14 cellular contexts compared by ENCODE assay signal in the genomic region with DNA sequence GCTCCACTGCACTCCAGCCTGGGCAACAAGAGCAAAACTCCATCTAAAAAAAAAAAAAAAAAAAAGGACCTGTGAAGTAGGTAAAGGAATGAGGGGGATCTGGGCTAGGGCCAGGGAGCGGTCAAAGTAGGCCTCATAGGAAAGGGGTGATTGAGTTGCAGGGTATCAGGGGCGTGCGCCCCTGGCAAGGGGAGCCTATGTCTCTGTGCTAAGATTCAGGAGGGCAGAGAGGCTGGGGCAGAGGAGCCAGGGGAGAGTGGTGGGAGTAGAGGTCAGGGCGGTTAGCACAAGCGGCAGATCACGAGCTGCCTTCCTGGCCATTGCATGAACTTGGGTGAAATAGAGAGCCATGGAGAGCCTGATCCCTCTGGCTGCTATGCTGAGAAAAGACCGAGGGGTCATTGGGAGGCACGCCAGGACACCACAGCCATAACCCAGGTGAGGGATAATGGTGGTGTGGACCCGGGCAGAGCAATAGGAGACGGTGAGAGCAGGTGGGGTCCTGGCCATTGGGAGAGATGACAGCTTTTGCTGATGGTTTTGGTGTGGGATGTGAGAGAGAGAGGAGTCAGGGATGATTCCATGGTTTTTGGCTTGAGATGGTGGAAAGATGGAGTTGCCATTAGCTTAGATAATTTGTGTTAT.
"Had no signal": no experiment of that assay in that cellular context is flagged by ENCODE, and none has a peak within 500 bp of the region (broad histone marks: within the 10 kb centered on the region; RNA-seq: fewer than 3 reads in every experiment).

No MANE protein-coding gene starts in this region.

- H3K4me3 Mint-ChIP-seq: activated B cell treated with CpG ODN at 0.5 μM for 24 hours; effector memory CD8-positive, alpha-beta T cell; T-cell had no signal

- H3K36me3 Mint-ChIP-seq: T-cell had no signal

- H3K9me3 Mint-ChIP-seq: activated B cell treated with CpG ODN at 0.5 μM for 24 hours; effector memory CD8-positive, alpha-beta T cell; T-cell had no signal

- H3K9me3 ChIP-seq: gastrocnemius medialis, left ventricle myocardium inferior had no signal

- H3K4me3 ChIP-seq: gastrocnemius medialis, left ventricle myocardium inferior had no signal

- H3K27me3 ChIP-seq: gastrocnemius medialis had no signal

- H3K36me3 ChIP-seq: gastrocnemius medialis, left ventricle myocardium inferior had no signal

- ATAC-seq: effector memory CD8-positive, alpha-beta T cell; gastrocnemius medialis; right cardiac atrium; T-cell had no signal

- DNase-seq: activated B cell treated with CpG ODN at 0.5 μM for 24 hours; activated CD4-positive, alpha-beta T cell treated with anti-CD3 and anti-CD28 coated beads, Interleukin-2, amount 50 U/mL, for 1 hour; activated T-cell treated with anti-CD3 and anti-CD28 coated beads, Interleukin-2, amount 50 U/mL, for 48 hours; caudate nucleus; effector memory CD8-positive, alpha-beta T cell; gastrocnemius medialis; kidney; left ventricle myocardium inferior; mesendoderm; posterior cingulate gyrus; right cardiac atrium; stimulated activated naive CD4-positive, alpha-beta T cell; T-cell had no signal

- H3K27ac ChIP-seq: epithelial cell of prostate, gastrocnemius medialis had no signal

- H3K27me3 Mint-ChIP-seq: effector memory CD8-positive, alpha-beta T cell; T-cell had no signal

- H3K27ac Mint-ChIP-seq: activated B cell treated with CpG ODN at 0.5 μM for 24 hours; effector memory CD8-positive, alpha-beta T cell; T-cell had no signal
